35 cellular contexts compared by ENCODE assay signal in the genomic region with DNA sequence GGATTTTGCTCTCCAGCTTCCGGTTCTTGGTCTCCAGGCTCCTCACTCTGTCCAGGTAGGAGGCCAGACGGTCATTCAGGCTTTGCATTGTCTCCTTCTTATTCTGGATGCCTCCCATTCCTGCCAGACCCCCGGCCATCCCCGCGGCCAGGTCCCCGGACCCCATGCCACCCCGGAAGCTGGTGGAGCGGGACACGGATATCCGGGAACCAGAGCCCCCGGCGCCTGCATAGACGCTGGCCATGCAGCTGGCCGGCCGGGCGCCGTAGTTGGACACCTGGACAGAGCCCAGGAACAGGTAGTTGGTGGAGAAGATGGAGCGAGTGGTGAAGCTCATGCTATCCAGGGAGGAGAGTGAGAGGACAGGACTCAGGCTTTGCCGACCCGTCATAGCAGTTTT. TPM values are rescaled to one million over a fixed set of nuclear protein-coding genes. Genes with fewer than 3 reads are reported as not detected.
"Had no signal": no experiment of that assay in that cellular context is flagged by ENCODE, and none has a peak within 500 bp of the region (broad histone marks: within the 10 kb centered on the region; RNA-seq: fewer than 3 reads in every experiment).

No MANE protein-coding gene starts in this region.

- H3K9me3 ChIP-seq: MG63 had no signal

- H3K4me3 ChIP-seq: MG63 had no signal

- H3K27me3 ChIP-seq: MG63 had no signal

- DNase-seq: Karpas-422, Kasumi-1, MG63, MM.1S, MV-4-11, NCI-H1048, NCI-H1092, NCI-H1092 treated with DMSO at 0.1 percent for 48 hours, NCI-H1105, NCI-H1105 treated with DMSO at 0.1 percent for 48 hours, NCI-H1417, NCI-H1417 treated with DMSO at 0.1 percent for 48 hours, NCI-H1436, NCI-H1436 treated with DMSO at 0.1 percent for 48 hours, NCI-H146, NCI-H1694, NCI-H1694 treated with DMSO at 0.1 percent for 48 hours, NCI-H187, NCI-H187 treated with DMSO at 0.1 percent for 48 hours, NCI-H1930, NCI-H2029, NCI-H2029 treated with DMSO at 0.1 percent for 48 hours, NCI-H2081, NCI-H2081 treated with DMSO at 0.1 percent for 48 hours, NCI-H2107, NCI-H2171, NCI-H2171 treated with DMSO at 0.1 percent for 48 hours, NCI-H2227 treated with DMSO at 0.1 percent for 48 hours, NCI-H226, NCI-H345, NCI-H446, NCI-H446 treated with DMSO at 0.1 percent for 48 hours, NCI-H510A, NCI-H510A treated with DMSO at 0.1 percent for 48 hours had no signal

- H3K36me3 ChIP-seq: MG63 had no signal

RNA-seq across cellular contexts. Expression of a gene that starts 23.5 kb away (rescaled TPM):
- total RNA-seq: MCF 10A had no signal
